In the genomic region with DNA sequence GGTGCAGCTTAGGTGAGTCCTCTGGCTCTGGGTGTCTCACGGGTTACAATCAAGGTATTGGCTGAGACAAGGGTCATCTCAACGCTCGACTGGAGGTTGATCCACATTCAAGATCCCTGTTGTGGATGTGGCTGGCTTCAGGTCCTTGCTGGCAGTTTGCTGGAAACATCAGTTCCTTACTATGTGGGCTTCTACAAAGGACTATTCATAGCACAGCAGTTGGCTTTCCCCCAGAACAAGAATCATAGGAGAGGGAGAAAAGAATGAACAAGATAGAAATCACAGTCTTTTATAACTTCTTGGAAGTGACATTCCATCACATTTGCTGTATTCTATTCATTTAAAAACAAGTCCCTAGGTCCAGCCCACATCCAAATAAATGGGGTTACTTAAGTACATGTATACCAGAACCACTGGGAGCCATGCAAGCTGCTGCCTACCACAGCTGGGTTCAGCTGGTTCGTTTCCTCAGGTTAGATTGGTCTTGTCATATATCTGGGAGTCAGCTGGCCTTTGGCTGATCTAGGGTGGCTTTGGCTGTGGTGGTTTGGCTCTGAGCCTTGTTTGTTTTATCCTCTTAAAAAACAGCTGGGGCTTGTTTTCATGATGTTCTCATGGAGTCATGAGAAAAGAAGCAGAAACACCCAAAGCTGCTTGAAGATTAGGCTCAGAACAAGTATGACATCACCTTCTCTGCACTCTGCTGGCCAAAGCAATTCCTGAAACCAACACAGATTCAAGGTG, we compare ENCODE assay signal across 14 cellular contexts.
DNase-seq lines count a peak whose midpoint lies in the region; ATAC-seq, FAIRE-seq and TF ChIP-seq lines count a peak whose summit lies in the region.
"Had no signal": no experiment of that assay in that cellular context is flagged by ENCODE, and none has a peak within 500 bp of the region (broad histone marks: within the 10 kb centered on the region; RNA-seq: fewer than 3 reads in every experiment).

No MANE protein-coding gene starts in this region.

- peak overlapping the region in 11 of 12 donors; percentile 12 to 75 (median 58) for H3K27ac ChIP-seq in heart left ventricle
- H3K27ac ChIP-seq in pancreas = peak overlapping the region in 1 of 4 donors; percentile 23

- no peaks in the 10 kb centered on the region for H3K9me3 ChIP-seq in heart left ventricle
- no peaks in the 10 kb centered on the region for H3K9me3 ChIP-seq in pancreas

- ATAC-seq in heart left ventricle (peak; percentile 91 to 98 (median 94)), pancreas (peak; percentile 80 to 94 (median 90))
- ATAC-seq: stimulated activated naive CD8-positive, alpha-beta T cell treated with anti-CD3 and anti-CD28 coated beads, Interleukin-15, amount 100 ng/mL, for 72 hours had no signal

- peaks cover 0 to 12% (median 0%) of the 10 kb centered on the region in 12 donors for H3K4me1 ChIP-seq in heart left ventricle
- peaks cover 0 to 7% (median 6%) of the 10 kb centered on the region in 3 donors for H3K4me1 ChIP-seq in pancreas

- 46 to 65% (median 59%) methylated on average over 4 of the region's 4 CpGs for WGBS in heart left ventricle, 4 donors
- WGBS in pancreas, 2 donors = 63 to 64% methylated on average over 4 of the region's 4 CpGs

- TF ChIP-seq POLR2A in heart left ventricle (IDR thresholded peaks at IDR 0.05) = no peak

- H3K27me3 ChIP-seq in heart left ventricle (no peaks in the 10 kb centered on the region), pancreas (no peaks in the 10 kb centered on the region)

- peak; percentile 45 for DNase-seq in amniotic epithelial cell (ENCODE audit: low read depth)
- DNase-seq in heart left ventricle = peak; percentile 56 to 92 (median 83)
- peak in 3 of 6 donors; percentile 64 to 82 (median 65) for DNase-seq in pancreas
- peak; percentile 59 for DNase-seq in ureter (ENCODE audit: low spot score)
- DNase-seq in activated CD4-positive, CD25-positive, alpha-beta regulatory T cell (lab: John Stamatoyannopoulos, UW) = no peak
- DNase-seq in activated CD4-positive, alpha-beta T cell treated with anti-CD3 and anti-CD28 coated beads for 48 hours = no peak
- DNase-seq in GF-D8 (lab: John Stamatoyannopoulos, UW) = no peak
- DNase-seq: activated CD8-positive, alpha-beta memory T cell treated with anti-CD3 and anti-CD28 coated beads for 24 hours; activated naive CD4-positive, alpha-beta T cell treated with anti-CD3 and anti-CD28 coated beads for 36 hours; COR-L47; NCI-H526; SHP77 treated with DMSO at 0.1 percent for 48 hours; stimulated activated naive CD8-positive, alpha-beta T cell treated with anti-CD3 and anti-CD28 coated beads, Interleukin-15, amount 100 ng/mL, for 72 hours had no signal

- H3K36me3 ChIP-seq in heart left ventricle (no peaks in the 10 kb centered on the region), pancreas (no peaks in the 10 kb centered on the region)

- H3K4me3 ChIP-seq in heart left ventricle = no peak overlapping the region
- H3K4me3 ChIP-seq in pancreas = no peak overlapping the region

- TF ChIP-seq CTCF in heart left ventricle (IDR thresholded peaks at IDR 0.05) (no peak), pancreas (IDR thresholded peaks at IDR 0.05) (no peak)

- no peak for FAIRE-seq in pancreas (lab: Jason Lieb, UNC)
- FAIRE-seq: HTR-8/SVneo had no signal

- intact Hi-C loops in heart left ventricle (cut with DNase I) (no loop called here), pancreas (cut with DNase I) (no loop called here)

Comparison
In these comparisons a context has a peak if more than half of its experiments do, and no peak if none do; other contexts are left out.
1. DNase-seq: peak in amniotic epithelial cell (single experiment), heart left ventricle (5 of 5) and ureter (single experiment); none in activated CD4-positive, CD25-positive, alpha-beta regulatory T cell (0 of 4), activated CD4-positive, alpha-beta T cell treated with anti-CD3 and anti-CD28 coated beads for 48 hours (single experiment) and GF-D8 (single experiment).